9 cellular contexts compared by ENCODE assay signal in genomic region chr10:73941300-73941699, GRCh38. TPM values are rescaled to one million over a fixed set of nuclear protein-coding genes. Genes with fewer than 3 reads are reported as not detected.
DNase-seq lines count a peak whose midpoint lies in the region; ATAC-seq, FAIRE-seq and TF ChIP-seq lines count a peak whose summit lies in the region.
"Had no signal": no experiment of that assay in that cellular context is flagged by ENCODE, and none has a peak within 500 bp of the region (broad histone marks: within the 10 kb centered on the region; RNA-seq: fewer than 3 reads in every experiment).

No MANE protein-coding gene starts in this region.

- TF ChIP-seq CTCF in HepG2 (CRISPR knock-in tag; IDR thresholded peaks at IDR 0.05), result no peak
- no peak for TF ChIP-seq CTCF in right lobe of liver (IDR thresholded peaks at IDR 0.05)
- no peak for TF ChIP-seq CTCF in coronary artery (IDR thresholded peaks at IDR 0.05)
- no peak for TF ChIP-seq CTCF in nephron progenitor cell (IDR thresholded peaks at IDR 0.05)

- peaks cover 7% of the 10 kb centered on the region for H3K4me1 ChIP-seq in HepG2 (ENCODE audit: insufficient read depth, low read length)
- H3K4me1 ChIP-seq in right lobe of liver, result no peaks in the 10 kb centered on the region

- intact Hi-C loops in HepG2 (cut with micrococcal nuclease; ENCODE audit: unreplicated experiment), result loop anchor here (10.0 kb wide), 1 partner anchor 144 kb away; no protein-coding TSS in a partner anchor
- intact Hi-C loops in right lobe of liver (cut with DNase I), result loop anchor here in 1 of 2 donors (10.0 kb wide), 1 partner anchor 56 kb away; no protein-coding TSS in a partner anchor

- H3K9me3 ChIP-seq in HepG2 (ENCODE audit: low read length), result no peaks in the 10 kb centered on the region
- H3K9me3 ChIP-seq in right lobe of liver, result no peaks in the 10 kb centered on the region

- H3K4me1 Mint-ChIP-seq in nephron progenitor cell, result peaks cover 28% of the 10 kb centered on the region

- H3K36me3 ChIP-seq in HepG2 (replicated peaks in 1 of 2; ENCODE audit: control insufficient read depth in 1 of 2, insufficient read depth in 2 of 2, low read length in 2 of 2) (no peaks in the 10 kb centered on the region), right lobe of liver (no peaks in the 10 kb centered on the region)

- H3K27me3 Mint-ChIP-seq in nephron progenitor cell (ENCODE audit: low read depth, poor library complexity), result no peaks in the 10 kb centered on the region

- no peak for TF ChIP-seq RAD21 in HepG2 (CRISPR knock-in tag; IDR thresholded peaks at IDR 0.05)

- FAIRE-seq in HepG2 (lab: Jason Lieb, UNC), result no peak

- peaks cover 4% of the 10 kb centered on the region for H3K36me3 Mint-ChIP-seq in nephron progenitor cell (ENCODE audit: low read depth)

- peak overlapping the region; percentile 68 for H3K4me3 Mint-ChIP-seq in nephron progenitor cell

- H3K4me2 ChIP-seq in HepG2 (ENCODE audit: low read depth, low read length), result peak overlapping the region; percentile 84

- H3K27me3 ChIP-seq in HepG2 (ENCODE audit: control insufficient read depth in 1 of 2, insufficient read depth in 2 of 2, low read length in 2 of 2) (peaks cover 0 to 18% of the 10 kb centered on the region in 2 experiments; a peak in 3 of 5 replicates), right lobe of liver (no peaks in the 10 kb centered on the region)

- peak overlapping the region; percentile 70 for H2AFZ ChIP-seq in HepG2 (ENCODE audit: low read length)

- BruUV-seq in HepG2 (replicated peaks; lab: Mats Ljungman, UMichigan), result no TSS peak

- ATAC-seq in HepG2 (peak; percentile 25; the same call in 2 of the 3 replicates), right lobe of liver (no peak), HG03097 (IDR thresholded peaks at IDR 0.05; ENCODE audit: low FRiP score, unreplicated experiment) (no peak), GM21360 (IDR thresholded peaks at IDR 0.05; ENCODE audit: unreplicated experiment) (no peak), HG02840 (IDR thresholded peaks at IDR 0.05; ENCODE audit: low FRiP score, unreplicated experiment) (no peak)

- H3K9me3 Mint-ChIP-seq in nephron progenitor cell, result peaks cover 16% of the 10 kb centered on the region
- H3K9me3 Mint-ChIP-seq: activated T-helper 2 cell treated with anti-CD3 and anti-CD28 coated beads, Interferon-gamma antibody, Interleukin-2, Interleukin-4, amounts not matched to agents 10 μg/mL and 5 μg/mL and 100 μg/mL, durations not matched to agents 14 hours and 24 hours and 36 hours had no signal

- H3K4me3 ChIP-seq in HepG2 (replicated peaks in 1 of 3; ENCODE audit: insufficient read depth in 1 of 3, low read depth in 2 of 3, low read length in 3 of 3) (no peak overlapping the region), right lobe of liver (no peak overlapping the region), coronary artery (no peak overlapping the region)

- TF ChIP-seq POLR2A in HepG2 (IDR thresholded peaks at IDR 0.05; ENCODE audit: insufficient read depth in 1 of 2, low read depth in 2 of 2, low read length in 2 of 2) (no peak), right lobe of liver (IDR thresholded peaks at IDR 0.05) (no peak)

- WGBS in HepG2 (ENCODE audit: low lambda C conversion rate), result 52% methylated on average over 2 of the region's 2 CpGs
- 92% methylated on average over 2 of the region's 2 CpGs for WGBS in right lobe of liver (ENCODE audit: insufficient coverage, low coverage, low lambda C conversion rate, missing lambda C conversion rate)

- TF ChIP-seq EP300 in HepG2 (IDR thresholded peaks at IDR 0.05; ENCODE audit: low read depth in 2 of 2, low read length in 2 of 2), result no peak
- no peak for TF ChIP-seq EP300 in HepG2 (CRISPR knock-in tag; IDR thresholded peaks at IDR 0.05; ENCODE audit: borderline replicate concordance)

- no peak overlapping the region for H3K27ac Mint-ChIP-seq in nephron progenitor cell
- H3K27ac Mint-ChIP-seq: activated T-helper 2 cell treated with anti-CD3 and anti-CD28 coated beads, Interferon-gamma antibody, Interleukin-2, Interleukin-4, amounts not matched to agents 10 μg/mL and 5 μg/mL and 100 μg/mL, durations not matched to agents 14 hours and 24 hours and 36 hours had no signal

- DNase-seq in HepG2 (ENCODE audit: low spot score) (no peak), right lobe of liver (no peak), coronary artery (ENCODE audit: low spot score) (no peak), nephron progenitor cell (no peak), anterior cingulate cortex (lab: John Stamatoyannopoulos, UW) (no peak)

- H4K20me1 ChIP-seq in HepG2 (ENCODE audit: insufficient read depth, low read length), result no peaks in the 10 kb centered on the region

- POLR2A ChIA-PET in HepG2 (lab: Yijun Ruan, JAX), result interaction anchor here (1.1 kb wide), 1 partner anchor 47 kb away, joined by 3 read pairs; no protein-coding TSS in a partner anchor

- in situ Hi-C loops in HepG2 (cut with HindIII; ENCODE audit: extremely low pct_ligation_motif_present, low pct_unique_long_range_greater_than_20kb), result no loop called here

- H3K79me2 ChIP-seq in HepG2 (ENCODE audit: insufficient read depth, low read length), result no peaks in the 10 kb centered on the region

- H3K27ac ChIP-seq in HepG2 (ENCODE audit: extremely low read length, insufficient read depth, low read length) (no peak overlapping the region), right lobe of liver (no peak overlapping the region), coronary artery (peak overlapping the region; percentile 61 to 76)

- CTCF ChIA-PET in HepG2 (lab: Yijun Ruan, JAX; ENCODE audit: low intra/inter-chr PET ratio, low total read pairs), result interaction anchor here (5.7 kb wide), 1 partner anchor 55 kb away, joined by 60 read pairs; no protein-coding TSS in a partner anchor

- no peak overlapping the region for H3K9ac ChIP-seq in HepG2 (ENCODE audit: insufficient read depth, low read depth, low read length)

TF ChIP-seq in HepG2, 621 proteins besides CTCF, POLR2A, EP300 and RAD21 (continues in another document):
- TF ChIP-seq BATF2 (CRISPR knock-in tag; IDR thresholded peaks at IDR 0.05) (no peak), RFXAP (CRISPR knock-in tag; IDR thresholded peaks at IDR 0.05; ENCODE audit: borderline replicate concordance) (no peak), ZNF335 (CRISPR knock-in tag; IDR thresholded peaks at IDR 0.05) (no peak)

RNA-seq across cellular contexts. Expression of gene PLAU, which starts 30.4 kb away (rescaled TPM):
- total RNA-seq in HepG2 (2016; rRNA removed; fragmentation: Illumina TruSeq; extraction: Trizol) (4.8 and 11.2 TPM in 2 replicates), right lobe of liver (1 to 10 TPM in 2 of 6 experiments, under 1 TPM in 4; 0.24 to 4.3 (median 0.87) TPM)
- total RNA-seq in HepG2 (2016; cell fraction: cytosol; rRNA removed; fragmentation: Illumina TruSeq; extraction: Trizol; ENCODE audit: low read depth), result 1.9 and 6.6 TPM in 2 replicates
- total RNA-seq in HepG2 (2016; cell fraction: insoluble cytoplasmic fraction; rRNA removed; fragmentation: Illumina TruSeq; extraction: Trizol), result 5.2 and 16.9 TPM in 2 replicates
- 4.7 and 7.7 TPM in 2 replicates for total RNA-seq in HepG2 (2016; cell fraction: membrane; rRNA removed; fragmentation: Illumina TruSeq; extraction: Trizol)
- 9.1 and 18.5 TPM in 2 replicates for total RNA-seq in HepG2 (2016; cell fraction: nucleus; rRNA removed; fragmentation: Illumina TruSeq; extraction: Trizol)
- polyA plus RNA-seq in HepG2 (2011; rRNA removed), result 0.37 and 0.45 TPM in 2 replicates
- polyA plus RNA-seq in HepG2 (2011; cell fraction: cytosol; rRNA removed), result 0.39 and 0.50 TPM in 2 replicates
- 0.51 and 0.62 TPM in 2 replicates for polyA plus RNA-seq in HepG2 (2011; cell fraction: nucleus; rRNA removed)
- polyA plus RNA-seq in HepG2 (2012), result 0.13 and 0.16 TPM in 2 replicates
- polyA plus RNA-seq in HepG2 (2016; cell fraction: cytosol; fragmentation: Illumina TruSeq; extraction: Trizol; ENCODE audit: low read depth), result 1.0 and 2.5 TPM in 2 replicates
- polyA plus RNA-seq in HepG2 (2016; cell fraction: insoluble cytoplasmic fraction; fragmentation: Illumina TruSeq; extraction: Trizol; ENCODE audit: low read depth), result 4.9 and 5.1 TPM in 2 replicates
- 2.7 and 3.5 TPM in 2 replicates for polyA plus RNA-seq in HepG2 (2016; cell fraction: membrane; fragmentation: Illumina TruSeq; extraction: Trizol; ENCODE audit: low read depth)
- polyA plus RNA-seq in HepG2 (2016; cell fraction: nucleus; fragmentation: Illumina TruSeq; extraction: Trizol; ENCODE audit: insufficient read depth, low read depth), result 18.1 and 26.1 TPM in 2 replicates
- polyA minus RNA-seq in HepG2 (2011; rRNA and poly(A)+ RNA removed; ENCODE audit: low replicate concordance), result 0.10 and 5.1 TPM in 2 replicates
- not detected in 2 replicates for polyA minus RNA-seq in HepG2 (2011; cell fraction: cytosol; rRNA and poly(A)+ RNA removed)
- 0.13 TPM in 1 of 2 replicates, not detected in the other for polyA minus RNA-seq in HepG2 (2011; cell fraction: nucleus; rRNA and poly(A)+ RNA removed)

RNA-seq across cellular contexts. Expression of gene VCL, which starts 56.6 kb away (rescaled TPM):
- total RNA-seq in HepG2 (2016; rRNA removed; fragmentation: Illumina TruSeq; extraction: Trizol), result 23.7 and 26.9 TPM in 2 replicates
- total RNA-seq in HepG2 (2016; cell fraction: cytosol; rRNA removed; fragmentation: Illumina TruSeq; extraction: Trizol; ENCODE audit: low read depth), result 1.3 and 2.3 TPM in 2 replicates
- 20.6 and 25.2 TPM in 2 replicates for total RNA-seq in HepG2 (2016; cell fraction: insoluble cytoplasmic fraction; rRNA removed; fragmentation: Illumina TruSeq; extraction: Trizol)
- total RNA-seq in HepG2 (2016; cell fraction: membrane; rRNA removed; fragmentation: Illumina TruSeq; extraction: Trizol), result 4.6 and 6.2 TPM in 2 replicates
- total RNA-seq in HepG2 (2016; cell fraction: nucleus; rRNA removed; fragmentation: Illumina TruSeq; extraction: Trizol), result 28.7 and 35.3 TPM in 2 replicates
- 15.9 and 17.3 TPM in 2 replicates for polyA plus RNA-seq in HepG2 (2011; rRNA removed)
- polyA plus RNA-seq in HepG2 (2011; cell fraction: cytosol; rRNA removed), result 7.7 and 9.9 TPM in 2 replicates
- 14.7 and 14.8 TPM in 2 replicates for polyA plus RNA-seq in HepG2 (2011; cell fraction: nucleus; rRNA removed)
- polyA plus RNA-seq in HepG2 (2012), result 10.9 and 12.0 TPM in 2 replicates
- 0.78 and 0.81 TPM in 2 replicates for polyA plus RNA-seq in HepG2 (2016; cell fraction: cytosol; fragmentation: Illumina TruSeq; extraction: Trizol; ENCODE audit: low read depth)
- 12.1 and 14.0 TPM in 2 replicates for polyA plus RNA-seq in HepG2 (2016; cell fraction: insoluble cytoplasmic fraction; fragmentation: Illumina TruSeq; extraction: Trizol; ENCODE audit: low read depth)
- polyA plus RNA-seq in HepG2 (2016; cell fraction: membrane; fragmentation: Illumina TruSeq; extraction: Trizol; ENCODE audit: low read depth), result 1.8 and 2.1 TPM in 2 replicates
- 22.1 and 22.9 TPM in 2 replicates for polyA plus RNA-seq in HepG2 (2016; cell fraction: nucleus; fragmentation: Illumina TruSeq; extraction: Trizol; ENCODE audit: insufficient read depth, low read depth)
- 29.5 and 80.4 TPM in 2 replicates for polyA minus RNA-seq in HepG2 (2011; rRNA and poly(A)+ RNA removed; ENCODE audit: low replicate concordance)
- polyA minus RNA-seq in HepG2 (2011; cell fraction: cytosol; rRNA and poly(A)+ RNA removed), result 14.3 and 18.8 TPM in 2 replicates
- polyA minus RNA-seq in HepG2 (2011; cell fraction: nucleus; rRNA and poly(A)+ RNA removed), result 39.1 and 52.5 TPM in 2 replicates
- 10 to 100 TPM; 13.2 to 58.9 (median 27.5) TPM for total RNA-seq in right lobe of liver

Comparison
In these comparisons a context has a peak if more than half of its experiments do, and no peak if none do; other contexts are left out.
1. H3K27ac ChIP-seq: peak in coronary artery (2 of 2); none in HepG2 (single experiment) and right lobe of liver (0 of 3).